Comparison of ENCODE assay signal across 7 cellular contexts in the genomic region with DNA sequence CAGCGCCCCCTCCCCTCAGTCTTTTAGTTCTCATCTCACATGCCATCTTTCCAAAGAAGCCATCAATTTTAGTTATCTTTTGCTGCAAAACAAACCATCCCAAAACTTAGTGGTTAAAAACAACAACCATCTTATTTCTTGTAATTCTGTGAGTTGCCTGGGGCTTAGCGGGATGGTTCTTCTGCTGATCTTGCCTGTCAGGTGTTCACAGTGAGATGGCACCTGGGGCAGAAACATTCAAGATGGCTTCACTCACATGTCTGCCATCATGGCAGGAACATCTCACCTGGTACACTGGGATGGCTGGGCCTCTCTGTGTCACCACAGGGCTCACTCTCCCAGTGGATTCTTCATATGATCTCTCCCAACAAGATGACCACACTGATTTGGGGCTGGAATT.
"Had no signal": no experiment of that assay in that cellular context is flagged by ENCODE, and none has a peak within 500 bp of the region (broad histone marks: within the 10 kb centered on the region; RNA-seq: fewer than 3 reads in every experiment).

No MANE protein-coding gene starts in this region.

- H3K4me3 ChIP-seq: HAP-1 had no signal

- ATAC-seq: HCT116 had no signal

- DNase-seq: GOT3, HFFc6, KBM-7 had no signal

- H3K4me1 ChIP-seq: HAP-1 had no signal

- H3K9me3 ChIP-seq: HAP-1 had no signal

- FAIRE-seq: H54, HTR-8/SVneo had no signal

- H3K36me3 ChIP-seq: HAP-1 had no signal
